ENCODE assay signal across 16 cellular contexts in genomic region chr20:63620991-63621390, GRCh38. TPM values are rescaled to one million over a fixed set of nuclear protein-coding genes. Genes with fewer than 3 reads are reported as not detected.
"Had no signal": no experiment of that assay in that cellular context is flagged by ENCODE, and none has a peak within 500 bp of the region (broad histone marks: within the 10 kb centered on the region; RNA-seq: fewer than 3 reads in every experiment).

No MANE protein-coding gene starts in this region.

- H3K27ac Mint-ChIP-seq: activated naive CD4-positive, alpha-beta T cell treated with anti-CD3 and anti-CD28 coated beads, Interleukin-2, amount 50 U/mL, for 72 hours; mesothelial cell of epicardium had no signal

- ATAC-seq: activated naive CD4-positive, alpha-beta T cell treated with anti-CD3 and anti-CD28 coated beads, Interleukin-2, amount 50 U/mL, for 72 hours; heart right ventricle; psoas muscle; sciatic nerve; stimulated activated naive CD8-positive, alpha-beta T cell treated with anti-CD3 and anti-CD28 coated beads, Interleukin-15, amount 100 ng/mL, for 72 hours had no signal

- H3K4me3 Mint-ChIP-seq: mesothelial cell of epicardium; stimulated activated naive CD8-positive, alpha-beta T cell treated with anti-CD3 and anti-CD28 coated beads, Interleukin-15, amount 100 ng/mL, for 72 hours had no signal

- H3K27me3 Mint-ChIP-seq: stimulated activated naive CD8-positive, alpha-beta T cell treated with anti-CD3 and anti-CD28 coated beads, Interleukin-15, amount 100 ng/mL, for 72 hours had no signal

- H3K27ac ChIP-seq: heart right ventricle, psoas muscle had no signal

- H3K27me3 ChIP-seq: heart right ventricle, testis had no signal

- DNase-seq: activated CD4-positive, alpha-beta T cell treated with anti-CD3 and anti-CD28 coated beads, Interleukin-2, amount 50 U/mL, for 1 hour; activated effector memory CD4-positive, alpha-beta T cell treated with Interleukin-2 at 50 U/mL for 16 hours; anterior cingulate cortex; foreskin melanocyte; heart right ventricle; islet precursor cell; psoas muscle; SK-N-SH; stimulated activated CD4-positive, alpha-beta T cell treated with anti-CD3 and anti-CD28 coated beads, Interleukin-2, amount 100 ng/mL, for 48 hours; stimulated activated naive CD8-positive, alpha-beta T cell treated with anti-CD3 and anti-CD28 coated beads, Interleukin-15, amount 100 ng/mL, for 72 hours; T-helper 1 cell; testis had no signal

- H3K4me3 ChIP-seq: heart right ventricle, psoas muscle, testis had no signal

- H3K9me3 Mint-ChIP-seq: activated naive CD4-positive, alpha-beta T cell treated with anti-CD3 and anti-CD28 coated beads, Interleukin-2, amount 50 U/mL, for 72 hours; mesothelial cell of epicardium; stimulated activated naive CD8-positive, alpha-beta T cell treated with anti-CD3 and anti-CD28 coated beads, Interleukin-15, amount 100 ng/mL, for 72 hours had no signal

- H3K9me3 ChIP-seq: heart right ventricle, psoas muscle, SK-N-SH, testis had no signal

RNA-seq across cellular contexts. Expression of gene STMN3, which starts 32.2 kb away (rescaled TPM):
- total RNA-seq: bronchial epithelial cell had no signal
